Comparison of ENCODE assay signal across 9 cellular contexts in genomic region chr13:32316476-32316875, GRCh38. TPM values are rescaled to one million over a fixed set of nuclear protein-coding genes. Genes with fewer than 3 reads are reported as not detected.
DNase-seq lines count a peak whose midpoint lies in the region; ATAC-seq and TF ChIP-seq lines count a peak whose summit lies in the region.
"Had no signal": no experiment of that assay in that cellular context is flagged by ENCODE, and none has a peak within 500 bp of the region (broad histone marks: within the 10 kb centered on the region; RNA-seq: fewer than 3 reads in every experiment).

No MANE protein-coding gene starts in this region.

- H3K27me3 Mint-ChIP-seq in Calu3 (ENCODE audit: unreplicated experiment): no peaks in the 10 kb centered on the region
- H3K27me3 Mint-ChIP-seq in nephron (ENCODE audit: low read depth): no peaks in the 10 kb centered on the region

- no peaks in the 10 kb centered on the region for H3K9me3 Mint-ChIP-seq in Calu3 (ENCODE audit: low read depth, unreplicated experiment)
- no peaks in the 10 kb centered on the region for H3K9me3 Mint-ChIP-seq in nephron

- H3K4me3 ChIP-seq in NB4 (ENCODE audit: low read depth, low read length) (peak overlapping the region; percentile 87), cardiac fibroblast (replicated peaks in 1 of 2; ENCODE audit: low read depth in 2 of 2, low read length in 2 of 2) (peak overlapping the region; percentile 90 to 94)

- DNase-seq in Calu3 (no peak), NB4 (ENCODE audit: low read depth) (peak; percentile 72), cardiac fibroblast (ENCODE audit: low read depth in 2 of 2) (no peak), T-helper 9 cell (no peak), putamen (ENCODE audit: low spot score) (no peak)

- H3K4me3 Mint-ChIP-seq in Calu3 (ENCODE audit: low read depth, unreplicated experiment) (peak overlapping the region; percentile 84), nephron (peak overlapping the region; percentile 97 to 98 (median 97))

- no peak overlapping the region for H3K27ac Mint-ChIP-seq in Calu3 (ENCODE audit: unreplicated experiment)
- H3K27ac Mint-ChIP-seq in nephron: peak overlapping the region in 2 of 3 experiments; percentile 98 to 99

- CTCF ChIA-PET in Calu3 (lab: Charles Lee): no interaction called here

- TF ChIP-seq POLR2A in NB4 (IDR thresholded peaks at IDR 0.05; ENCODE audit: extremely low read depth, insufficient read length): no peak

- ATAC-seq in GM19463 (IDR thresholded peaks at IDR 0.05; ENCODE audit: unreplicated experiment): no peak
- no peak for ATAC-seq in GM21515 (IDR thresholded peaks at IDR 0.05; ENCODE audit: unreplicated experiment)

- H3K4me1 Mint-ChIP-seq in Calu3 (ENCODE audit: low read depth, unreplicated experiment) (no peaks in the 10 kb centered on the region), nephron (no peaks in the 10 kb centered on the region)

- intact Hi-C loops in Calu3 (cut with micrococcal nuclease; ENCODE audit: unreplicated experiment): no loop called here

- no TSS peak for BruUV-seq in Calu3 (replicated peaks; lab: Mats Ljungman, UMichigan)

- TF ChIP-seq CTCF in Calu3 (IDR thresholded peaks at IDR 0.05; ENCODE audit: unreplicated experiment) (no peak), NB4 (IDR thresholded peaks at IDR 0.05; ENCODE audit: low read depth, low read length) (no peak), cardiac fibroblast (IDR thresholded peaks at IDR 0.05; ENCODE audit: low read depth, low read length) (no peak), nephron (IDR thresholded peaks at IDR 0.05; ENCODE audit: unreplicated experiment in 3 of 3) (no peak)

- H3K36me3 Mint-ChIP-seq in Calu3 (ENCODE audit: insufficient read depth, unreplicated experiment): peaks cover 17% of the 10 kb centered on the region
- peaks cover 3% of the 10 kb centered on the region for H3K36me3 Mint-ChIP-seq in nephron (ENCODE audit: low read depth)

RNA-seq across cellular contexts. Expression of gene BRCA2, which starts 1.2 kb away (rescaled TPM):
- total RNA-seq in Calu3 (2022): 11.0 and 12.8 TPM in 2 replicates

RNA-seq across cellular contexts. Expression of gene ZAR1L, which starts 1.3 kb away (rescaled TPM):
- total RNA-seq in Calu3 (2022): not detected in 2 replicates
- total RNA-seq: subcutaneous adipose tissue had no signal
